8 cellular contexts compared by ENCODE assay signal in genomic region chr5:165209101-165209727, GRCh38.
DNase-seq lines count a peak whose midpoint lies in the region; ATAC-seq and TF ChIP-seq lines count a peak whose summit lies in the region.

No MANE protein-coding gene starts in this region.

- H3K36me3 ChIP-seq in MM.1S (replicated peaks; ENCODE audit: insufficient read depth, low read length): no peaks in the 10 kb centered on the region
- no peaks in the 10 kb centered on the region for H3K36me3 ChIP-seq in breast epithelium
- no peaks in the 10 kb centered on the region for H3K36me3 ChIP-seq in mucosa of descending colon (ENCODE audit: low read depth)

- no peak overlapping the region for H2AFZ ChIP-seq in MM.1S (ENCODE audit: low read length)

- no peak for TF ChIP-seq POLR2A in breast epithelium (IDR thresholded peaks at IDR 0.05)

- no peak overlapping the region for H3K4me2 ChIP-seq in MM.1S (ENCODE audit: low read depth, low read length)

- DNase-seq in GM04504 (ENCODE audit: low read depth): peak; percentile 2
- peak; percentile 30 for DNase-seq in MM.1S
- no peak for DNase-seq in breast epithelium (ENCODE audit: low spot score in 2 of 2)
- DNase-seq in mucosa of descending colon: no peak
- DNase-seq in activated T-cell treated with anti-CD3 and anti-CD28 coated beads for 4 hours: no peak
- DNase-seq in NCI-H1092 (lab: John Stamatoyannopoulos, UW): no peak
- no peak for DNase-seq in posterior vena cava (ENCODE audit: low spot score)

- no peaks in the 10 kb centered on the region for H3K9me2 ChIP-seq in MM.1S (replicated peaks; ENCODE audit: insufficient read depth, low read length)

- H3K4me3 ChIP-seq in MM.1S (ENCODE audit: low read length): no peak overlapping the region
- H3K4me3 ChIP-seq in breast epithelium: no peak overlapping the region
- H3K4me3 ChIP-seq in mucosa of descending colon: no peak overlapping the region

- H3K27me3 ChIP-seq in MM.1S (replicated peaks; ENCODE audit: insufficient read depth, low read length): no peaks in the 10 kb centered on the region
- no peaks in the 10 kb centered on the region for H3K27me3 ChIP-seq in breast epithelium

- intact Hi-C loops in breast epithelium (cut with DNase I; ENCODE audit: low total_unique reads) (no loop called here), mucosa of descending colon (cut with DNase I, micrococcal nuclease) (no loop called here), posterior vena cava (cut with DNase I) (no loop called here)

- H3K9me3 ChIP-seq in MM.1S (replicated peaks; ENCODE audit: insufficient read depth, low read length) (no peaks in the 10 kb centered on the region), breast epithelium (no peaks in the 10 kb centered on the region), mucosa of descending colon (no peaks in the 10 kb centered on the region)

- ATAC-seq in mucosa of descending colon (no peak), HG02798 (IDR thresholded peaks at IDR 0.05; ENCODE audit: poor library complexity, unreplicated experiment) (no peak)

- H4K20me1 ChIP-seq in MM.1S (ENCODE audit: insufficient read depth, low read length): no peaks in the 10 kb centered on the region

- no peaks in the 10 kb centered on the region for H3K4me1 ChIP-seq in MM.1S (ENCODE audit: low read length)
- H3K4me1 ChIP-seq in breast epithelium: no peaks in the 10 kb centered on the region
- no peaks in the 10 kb centered on the region for H3K4me1 ChIP-seq in mucosa of descending colon (ENCODE audit: low read depth)

- H3K27ac ChIP-seq in MM.1S (ENCODE audit: low read length) (no peak overlapping the region), breast epithelium (no peak overlapping the region)

- no peaks in the 10 kb centered on the region for H3K79me2 ChIP-seq in MM.1S (ENCODE audit: low read length)

- H3K9ac ChIP-seq in MM.1S (ENCODE audit: low read length): no peak overlapping the region

- peak; percentile 78 for TF ChIP-seq CTCF in MM.1S (IDR thresholded peaks at IDR 0.05; ENCODE audit: low read length)
- TF ChIP-seq CTCF in breast epithelium (IDR thresholded peaks at IDR 0.05): peak in 2 of 3 donors; percentile 33 to 34
- TF ChIP-seq CTCF in mucosa of descending colon (IDR thresholded peaks at IDR 0.05): peak; percentile 20

- H3F3A ChIP-seq in MM.1S (ENCODE audit: insufficient read depth, low read length): no peaks in the 10 kb centered on the region

Comparison
In these comparisons a context has a peak if more than half of its experiments do, and no peak if none do; other contexts are left out.
1. DNase-seq: peak in GM04504 (single experiment) and MM.1S (single experiment); none in breast epithelium (0 of 2), mucosa of descending colon (0 of 3), activated T-cell treated with anti-CD3 and anti-CD28 coated beads for 4 hours (single experiment), NCI-H1092 (single experiment) and posterior vena cava (single experiment).
2. CTCF ChIP-seq: peak in every context shown above with its lines; median percentile 78 in MM.1S; 34 in breast epithelium; 20 in mucosa of descending colon.